Comparison of ENCODE assay signal across 6 cellular contexts in genomic region chr16:426115-426905, GRCh38. TPM values are rescaled to one million over a fixed set of nuclear protein-coding genes. Genes with fewer than 3 reads are reported as not detected.
DNase-seq lines count a peak whose midpoint lies in the region; ATAC-seq and TF ChIP-seq lines count a peak whose summit lies in the region.

No MANE protein-coding gene starts in this region.

- in situ Hi-C loops in G401 (cut with HindIII; ENCODE audit: low sequenced_read_pairs) = no loop called here
- in situ Hi-C loops in IMR-90 (cut with MboI; ENCODE audit: low sequenced_read_pairs) = no loop called here

- no peak overlapping the region for H4K91ac ChIP-seq in IMR-90 (ENCODE audit: insufficient read depth, low read depth, low read length)

- WGBS in IMR-90 (ENCODE audit: extremely low coverage in 2 of 2, insufficient read length in 1 of 2), 2 experiments = 0% methylated on average over 39 of the region's 97 CpGs; no CpG with 5 or more reads in 1 of the 2 experiments

- peak overlapping the region; percentile 83 for H2AK9ac ChIP-seq in IMR-90 (replicated peaks; ENCODE audit: low read depth, low read length, poor library complexity)

- H4K20me1 ChIP-seq in IMR-90 (ENCODE audit: insufficient read depth, low read length) = peaks cover 38% of the 10 kb centered on the region

- H3K4ac ChIP-seq in IMR-90 (ENCODE audit: low read depth, low read length) = peak overlapping the region; percentile 31; the same call in 1 of the 2 replicates

- peak overlapping the region; percentile 87; the same call in 1 of the 2 replicates for H3K23ac ChIP-seq in IMR-90 (ENCODE audit: low read depth, low read length)

- H3K27me3 ChIP-seq in IMR-90 (ENCODE audit: control insufficient read depth, insufficient read depth, low read length) (no peaks in the 10 kb centered on the region), endocrine pancreas (ENCODE audit: control insufficient read depth, insufficient read depth, low read length) (no peaks in the 10 kb centered on the region)

- TF ChIP-seq RAD21 in IMR-90 (IDR thresholded peaks at IDR 0.05; ENCODE audit: low read length) = no peak

- no peak overlapping the region for H2BK120ac ChIP-seq in IMR-90 (ENCODE audit: low read depth, low read length)

- peaks cover 13% of the 10 kb centered on the region for H3K4me1 ChIP-seq in IMR-90 (ENCODE audit: control insufficient read depth, insufficient read depth, low read length)
- H3K4me1 ChIP-seq in endocrine pancreas (ENCODE audit: control insufficient read depth, insufficient read depth, low read length) = peaks cover 11% of the 10 kb centered on the region

- H3K36me3 ChIP-seq in IMR-90 (ENCODE audit: control insufficient read depth, insufficient read depth, low read length) (peaks cover 5% of the 10 kb centered on the region), endocrine pancreas (ENCODE audit: control insufficient read depth, insufficient read depth, low read length) (no peaks in the 10 kb centered on the region)

- H3K27ac ChIP-seq in IMR-90 (ENCODE audit: insufficient read depth, low read length) = no peak overlapping the region; the same call in 1 of the 2 replicates

- no peak overlapping the region for H3K18ac ChIP-seq in IMR-90 (ENCODE audit: low read depth, low read length)

- intact Hi-C loops in IMR-90 (cut with micrococcal nuclease) = no loop called here

- H3K4me2 ChIP-seq in IMR-90 (ENCODE audit: low read depth, low read length) = peak overlapping the region; percentile 82

- no peak overlapping the region for H2BK20ac ChIP-seq in IMR-90 (ENCODE audit: low read depth, low read length)

- TF ChIP-seq CTCF in IMR-90 (conservative IDR thresholded peaks at IDR 0.05; ENCODE audit: low read depth, low read length) = no peak

- peaks cover 18% of the 10 kb centered on the region for H3K9me1 ChIP-seq in IMR-90 (ENCODE audit: insufficient read depth, low read length)

- no peak for TF ChIP-seq POLR2A in IMR-90 (IDR thresholded peaks at IDR 0.05; ENCODE audit: low read depth, low read length)

- no peak; the same call in 1 of the 2 replicates for ATAC-seq in IMR-90 (ENCODE audit: low read depth)

- dilution Hi-C loops in IMR-90 (cut with HindIII; ENCODE audit: low sequenced_read_pairs, unreplicated experiment) = no loop called here

- no peak overlapping the region for H4K5ac ChIP-seq in IMR-90 (ENCODE audit: low read depth, low read length)

- no peak overlapping the region for H2BK5ac ChIP-seq in IMR-90 (ENCODE audit: low read depth, low read length, poor library complexity, severe bottlenecking)

- peak overlapping the region; percentile 82 for H2AFZ ChIP-seq in IMR-90 (replicated peaks; ENCODE audit: low read length, poor library complexity)

- H3K14ac ChIP-seq in IMR-90 (replicated peaks; ENCODE audit: low read depth, low read length) = no peak overlapping the region

- H3K9me3 ChIP-seq in IMR-90 (ENCODE audit: control insufficient read depth, insufficient read depth, low read length) (no peaks in the 10 kb centered on the region), endocrine pancreas (ENCODE audit: control insufficient read depth, low read length) (no peaks in the 10 kb centered on the region)

- peak overlapping the region; percentile 65 for H3K4me3 ChIP-seq in IMR-90 (ENCODE audit: insufficient read depth, low read depth, low read length)
- H3K4me3 ChIP-seq in endocrine pancreas (ENCODE audit: control insufficient read depth, insufficient read depth, low read length) = peak overlapping the region; percentile 74
- peak overlapping the region; percentile 74 for H3K4me3 ChIP-seq in skeletal muscle cell (ENCODE audit: low read depth, low read length)

- no peak overlapping the region for H3K56ac ChIP-seq in IMR-90 (ENCODE audit: extremely low read depth, insufficient read depth, low read length)

- no peak overlapping the region for H2BK15ac ChIP-seq in IMR-90 (ENCODE audit: low read depth, low read length)

- no TSS peak for BruUV-seq in IMR-90 (replicated peaks; lab: Mats Ljungman, UMichigan)

- H2AK5ac ChIP-seq in IMR-90 (ENCODE audit: low read depth, low read length) = no peak overlapping the region

- peaks cover 25 to 55% of the 10 kb centered on the region in 2 experiments for H3K79me1 ChIP-seq in IMR-90 (ENCODE audit: low read depth in 1 of 2, low read length in 2 of 2)

- CTCF ChIA-PET in IMR-90 (lab: Yijun Ruan, JAX) = no interaction called here

- POLR2A ChIA-PET in IMR-90 (lab: Charles Lee; ENCODE audit: unreplicated experiment) = no interaction called here

- H4K8ac ChIP-seq in IMR-90 (ENCODE audit: low read depth in 2 of 2, low read length in 2 of 2) = no peak overlapping the region

- peak overlapping the region; percentile 58 for H3K9ac ChIP-seq in IMR-90 (ENCODE audit: low read depth, low read length)
- H3K9ac ChIP-seq in endocrine pancreas (ENCODE audit: control insufficient read depth, insufficient read depth, low read length) = peak overlapping the region; percentile 73

- DNase-seq in G401 (ENCODE audit: low spot score) (peak; percentile 22), IMR-90 (no peak), skeletal muscle cell (ENCODE audit: low read depth) (no peak), NAMALWA (ENCODE audit: low spot score) (no peak), NCI-H1694 (lab: John Stamatoyannopoulos, UW) (no peak)

TF ChIP-seq in IMR-90, 13 proteins besides CTCF, POLR2A, EP300 and RAD21:
- TF ChIP-seq MXI1 (IDR thresholded peaks at IDR 0.05; ENCODE audit: borderline replicate concordance, low read depth, low read length) = no peak
- TF ChIP-seq NFE2L2 (IDR thresholded peaks at IDR 0.05; ENCODE audit: low read depth, low read length) = no peak
- TF ChIP-seq CHD1 (IDR thresholded peaks at IDR 0.05; ENCODE audit: low read depth, low read length) = no peak
- TF ChIP-seq FOS (IDR thresholded peaks at IDR 0.05; ENCODE audit: low read depth, low read length) = no peak
- no peak for TF ChIP-seq SMC3 (IDR thresholded peaks at IDR 0.05; ENCODE audit: low read depth, low read length)
- TF ChIP-seq MAZ (IDR thresholded peaks at IDR 0.05; ENCODE audit: borderline replicate concordance, low read depth, low read length) = no peak
- TF ChIP-seq USF2 (IDR thresholded peaks at IDR 0.05; ENCODE audit: low read depth, low read length) = no peak
- TF ChIP-seq RCOR1 (IDR thresholded peaks at IDR 0.05; ENCODE audit: insufficient replicate concordance, low read length) = no peak
TF ChIP-seq in IMR-90: peak in this region for 0.

RNA-seq across cellular contexts. Expression of gene RAB11FIP3, which starts 0.9 kb away (rescaled TPM):
- total RNA-seq in G401 (2014; rRNA removed; shearing (Covaris generic)) = 33.8 and 39.3 TPM in 2 replicates
- 7.5 TPM in 2 replicates for total RNA-seq in IMR-90 (2012; rRNA removed)
- 19.9 and 22.5 TPM in 2 replicates for polyA plus RNA-seq in IMR-90 (2012; rRNA removed)
- polyA plus RNA-seq in IMR-90 (2012; cell fraction: cytosol; rRNA removed) = 13.1 and 22.7 TPM in 2 replicates
- polyA plus RNA-seq in IMR-90 (2012; cell fraction: nucleus; rRNA removed; ENCODE audit: low replicate concordance) = 45.9 and 63.2 TPM in 2 replicates

RNA-seq across cellular contexts. Expression of gene DECR2, which starts 24.6 kb away (rescaled TPM):
- 13.0 and 13.7 TPM in 2 replicates for total RNA-seq in G401 (2014; rRNA removed; shearing (Covaris generic))
- total RNA-seq in IMR-90 (2012; rRNA removed) = 3.9 TPM in 2 replicates
- polyA plus RNA-seq in IMR-90 (2012; rRNA removed) = 26.7 and 29.6 TPM in 2 replicates
- polyA plus RNA-seq in IMR-90 (2012; cell fraction: cytosol; rRNA removed) = 14.9 and 32.6 TPM in 2 replicates
- polyA plus RNA-seq in IMR-90 (2012; cell fraction: nucleus; rRNA removed; ENCODE audit: low replicate concordance) = 68.9 and 165 TPM in 2 replicates

RNA-seq across cellular contexts. Expression of gene NME4, which starts 29.3 kb away (rescaled TPM):
- 312 and 362 TPM in 2 replicates for total RNA-seq in G401 (2014; rRNA removed; shearing (Covaris generic))
- 123 and 124 TPM in 2 replicates for total RNA-seq in IMR-90 (2012; rRNA removed)
- 288 and 406 TPM in 2 replicates for polyA plus RNA-seq in IMR-90 (2012; rRNA removed)
- 464 and 725 TPM in 2 replicates for polyA plus RNA-seq in IMR-90 (2012; cell fraction: cytosol; rRNA removed)
- polyA plus RNA-seq in IMR-90 (2012; cell fraction: nucleus; rRNA removed; ENCODE audit: low replicate concordance) = 233 and 407 TPM in 2 replicates

RNA-seq across cellular contexts. Expression of gene PGAP6, which starts 44.5 kb away (rescaled TPM):
- total RNA-seq in G401 (2014; rRNA removed; shearing (Covaris generic)) = 53.0 and 60.8 TPM in 2 replicates
- 49.1 and 56.1 TPM in 2 replicates for total RNA-seq in IMR-90 (2012; rRNA removed)
- 124 and 125 TPM in 2 replicates for polyA plus RNA-seq in IMR-90 (2012; rRNA removed)
- 60.8 and 173 TPM in 2 replicates for polyA plus RNA-seq in IMR-90 (2012; cell fraction: cytosol; rRNA removed)
- polyA plus RNA-seq in IMR-90 (2012; cell fraction: nucleus; rRNA removed; ENCODE audit: low replicate concordance) = 138 and 443 TPM in 2 replicates

RNA-seq across cellular contexts. Expression of gene MRPL28, which starts 56.0 kb away (rescaled TPM):
- 250 and 260 TPM in 2 replicates for total RNA-seq in G401 (2014; rRNA removed; shearing (Covaris generic))
- 104 and 106 TPM in 2 replicates for total RNA-seq in IMR-90 (2012; rRNA removed)
- polyA plus RNA-seq in IMR-90 (2012; rRNA removed) = 181 and 255 TPM in 2 replicates
- 224 and 350 TPM in 2 replicates for polyA plus RNA-seq in IMR-90 (2012; cell fraction: cytosol; rRNA removed)
- polyA plus RNA-seq in IMR-90 (2012; cell fraction: nucleus; rRNA removed; ENCODE audit: low replicate concordance) = 81.5 and 129 TPM in 2 replicates
